13 cellular contexts compared by ENCODE assay signal in the genomic region with DNA sequence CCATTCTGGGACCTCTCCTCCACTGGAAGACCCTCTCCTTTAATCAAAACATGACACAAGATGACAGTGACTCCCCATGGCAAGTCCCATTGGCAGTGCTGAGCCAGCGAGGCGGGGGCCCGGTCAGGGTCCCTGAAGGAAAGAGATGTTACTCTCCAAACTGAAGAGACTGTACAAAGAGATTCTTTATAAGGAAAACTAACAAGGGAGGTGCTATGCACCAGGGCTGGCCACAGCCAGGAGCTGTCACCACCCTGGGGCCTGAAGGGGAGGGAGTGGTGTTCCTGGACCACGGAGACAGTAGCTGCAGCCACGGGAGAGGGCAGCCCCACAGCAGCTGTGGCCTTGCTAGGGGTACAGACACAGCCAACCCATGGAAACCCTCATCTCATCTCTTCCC.
A peak's percentile ranks its signal among the peaks of the same experiment; 100 is the strongest.
DNase-seq lines count a peak whose midpoint lies in the region; ATAC-seq and TF ChIP-seq lines count a peak whose summit lies in the region.
"Had no signal": no experiment of that assay in that cellular context is flagged by ENCODE, and none has a peak within 500 bp of the region (broad histone marks: within the 10 kb centered on the region; RNA-seq: fewer than 3 reads in every experiment).

No MANE protein-coding gene starts in this region.

- H3K4me1 Mint-ChIP-seq in T-helper 17 cell (peaks cover 41% of the 10 kb centered on the region), neural progenitor cell (peaks cover 11% of the 10 kb centered on the region), Caco-2 (ENCODE audit: low read depth, unreplicated experiment) (no peaks in the 10 kb centered on the region)

- no peaks in the 10 kb centered on the region for H3K9me3 ChIP-seq in DOHH2 (ENCODE audit: control insufficient read depth, insufficient read depth, low read length)
- no peaks in the 10 kb centered on the region for H3K9me3 ChIP-seq in T-helper 17 cell (ENCODE audit: control insufficient read depth, low read length, poor library complexity, severe bottlenecking)
- H3K9me3 ChIP-seq in neural progenitor cell (ENCODE audit: low read depth), result no peaks in the 10 kb centered on the region
- H3K9me3 ChIP-seq in Caco-2, result no peaks in the 10 kb centered on the region
- H3K9me3 ChIP-seq: testis had no signal

- H3K9me3 Mint-ChIP-seq in neural progenitor cell, result no peaks in the 10 kb centered on the region
- H3K9me3 Mint-ChIP-seq in Caco-2 (ENCODE audit: unreplicated experiment), result no peaks in the 10 kb centered on the region

- H3K4me1 ChIP-seq in DOHH2 (ENCODE audit: control insufficient read depth, low read length), result peaks cover 29% of the 10 kb centered on the region
- H3K4me1 ChIP-seq in neural progenitor cell, result no peaks in the 10 kb centered on the region
- H3K4me1 ChIP-seq in Caco-2, result no peaks in the 10 kb centered on the region

- H3K79me2 ChIP-seq in DOHH2 (ENCODE audit: control insufficient read depth, low read length) (no peaks in the 10 kb centered on the region), neural progenitor cell (ENCODE audit: low read depth) (no peaks in the 10 kb centered on the region)

- H3K27me3 ChIP-seq in DOHH2 (ENCODE audit: control insufficient read depth, low read length) (no peaks in the 10 kb centered on the region), neural progenitor cell (no peaks in the 10 kb centered on the region), Caco-2 (replicated peaks; ENCODE audit: control insufficient read depth, insufficient read depth, low read length) (no peaks in the 10 kb centered on the region)
- H3K27me3 ChIP-seq: testis had no signal

- H3K9ac ChIP-seq in neural progenitor cell, result no peak overlapping the region

- no peaks in the 10 kb centered on the region for H3K36me3 ChIP-seq in DOHH2 (ENCODE audit: control insufficient read depth, low read length)
- H3K36me3 ChIP-seq in neural progenitor cell, result no peaks in the 10 kb centered on the region
- no peaks in the 10 kb centered on the region for H3K36me3 ChIP-seq in Caco-2 (ENCODE audit: control insufficient read depth, insufficient read depth, low read length)

- intact Hi-C loops in Caco-2 (cut with micrococcal nuclease; ENCODE audit: unreplicated experiment), result loop anchor here (10.0 kb wide), 1 partner anchor 73 kb away; no protein-coding TSS in a partner anchor

- H3K27ac ChIP-seq in DOHH2 (ENCODE audit: low read depth, low read length) (no peak overlapping the region), neural progenitor cell (no peak overlapping the region)
- H3K27ac ChIP-seq: SK-N-MC had no signal

- H2AFZ ChIP-seq in neural progenitor cell (replicated peaks), result no peak overlapping the region

- ATAC-seq in T-helper 17 cell, result no peak
- no peak for ATAC-seq in HG02884 (IDR thresholded peaks at IDR 0.05; ENCODE audit: unreplicated experiment)
- ATAC-seq in HG02623 (IDR thresholded peaks at IDR 0.05; ENCODE audit: unreplicated experiment), result no peak

- no peaks in the 10 kb centered on the region for H3K9me2 ChIP-seq in DOHH2 (replicated peaks; ENCODE audit: control insufficient read depth, low read length)

- peak overlapping the region; percentile 16; the same call in 1 of the 2 replicates for H3K4me3 ChIP-seq in DOHH2 (ENCODE audit: low read length)
- no peak overlapping the region for H3K4me3 ChIP-seq in neural progenitor cell
- no peak overlapping the region for H3K4me3 ChIP-seq in Caco-2 (ENCODE audit: low read depth, low read length)
- H3K4me3 ChIP-seq: SK-N-MC, testis had no signal

- POLR2A ChIA-PET in Caco-2 (lab: Charles Lee), result no interaction called here

- BruUV-seq in Caco-2 (replicated peaks; lab: Mats Ljungman, UMichigan), result no TSS peak

- CTCF ChIA-PET in Caco-2 (lab: Charles Lee), result no interaction called here

- H3K4me2 ChIP-seq in DOHH2 (ENCODE audit: low read length) (peak overlapping the region; percentile 50), neural progenitor cell (no peak overlapping the region)

- TF ChIP-seq CTCF in DOHH2 (IDR thresholded peaks at IDR 0.05; ENCODE audit: low read depth, low read length, poor library complexity, severe bottlenecking), result no peak
- no peak for TF ChIP-seq CTCF in neural progenitor cell (IDR thresholded peaks at IDR 0.05)
- TF ChIP-seq CTCF in Caco-2 (IDR thresholded peaks at IDR 0.05; ENCODE audit: insufficient read depth in 1 of 2, low read depth in 1 of 2, low read length in 1 of 2, severe bottlenecking in 1 of 2, unreplicated experiment in 1 of 2), result no peak

- H3K36me3 Mint-ChIP-seq in T-helper 17 cell (ENCODE audit: low read depth) (no peaks in the 10 kb centered on the region), neural progenitor cell (peaks cover 6% of the 10 kb centered on the region), Caco-2 (ENCODE audit: insufficient read depth, unreplicated experiment) (no peaks in the 10 kb centered on the region)

- peak overlapping the region; percentile 75 for H3K4me3 Mint-ChIP-seq in T-helper 17 cell
- no peak overlapping the region for H3K4me3 Mint-ChIP-seq in neural progenitor cell
- H3K4me3 Mint-ChIP-seq in Caco-2 (ENCODE audit: unreplicated experiment), result no peak overlapping the region

- H3K27me3 Mint-ChIP-seq in T-helper 17 cell (no peaks in the 10 kb centered on the region), neural progenitor cell (ENCODE audit: insufficient read depth, low read depth) (no peaks in the 10 kb centered on the region), Caco-2 (ENCODE audit: insufficient read depth, unreplicated experiment) (no peaks in the 10 kb centered on the region)

- H3F3A ChIP-seq in DOHH2 (ENCODE audit: control insufficient read depth, insufficient read depth), result no peaks in the 10 kb centered on the region
- peaks cover under 1% of the 10 kb centered on the region for H3F3A ChIP-seq in neural progenitor cell (ENCODE audit: low read depth)

- DNase-seq in T-helper 17 cell (no peak), foreskin melanocyte (peak; percentile 70), neural progenitor cell (ENCODE audit: low spot score) (no peak), Caco-2 (no peak), NCI-H82 treated with DMSO at 0.1 percent for 48 hours (lab: John Stamatoyannopoulos, UW; ENCODE audit: unreplicated experiment) (no peak)
- DNase-seq: dermis blood vessel endothelial cell, Kasumi-1, NCI-H2029, testis had no signal

- H3K27ac Mint-ChIP-seq in T-helper 17 cell (peak overlapping the region; percentile 95), neural progenitor cell (peak overlapping the region; percentile 66), Caco-2 (ENCODE audit: unreplicated experiment) (no peak overlapping the region)

- no peaks in the 10 kb centered on the region for H4K20me1 ChIP-seq in DOHH2 (ENCODE audit: control insufficient read depth, insufficient read depth, low read depth, low read length)
- no peaks in the 10 kb centered on the region for H4K20me1 ChIP-seq in neural progenitor cell (ENCODE audit: low read depth)
